Comparison of ENCODE assay signal across 16 cellular contexts in the genomic region with DNA sequence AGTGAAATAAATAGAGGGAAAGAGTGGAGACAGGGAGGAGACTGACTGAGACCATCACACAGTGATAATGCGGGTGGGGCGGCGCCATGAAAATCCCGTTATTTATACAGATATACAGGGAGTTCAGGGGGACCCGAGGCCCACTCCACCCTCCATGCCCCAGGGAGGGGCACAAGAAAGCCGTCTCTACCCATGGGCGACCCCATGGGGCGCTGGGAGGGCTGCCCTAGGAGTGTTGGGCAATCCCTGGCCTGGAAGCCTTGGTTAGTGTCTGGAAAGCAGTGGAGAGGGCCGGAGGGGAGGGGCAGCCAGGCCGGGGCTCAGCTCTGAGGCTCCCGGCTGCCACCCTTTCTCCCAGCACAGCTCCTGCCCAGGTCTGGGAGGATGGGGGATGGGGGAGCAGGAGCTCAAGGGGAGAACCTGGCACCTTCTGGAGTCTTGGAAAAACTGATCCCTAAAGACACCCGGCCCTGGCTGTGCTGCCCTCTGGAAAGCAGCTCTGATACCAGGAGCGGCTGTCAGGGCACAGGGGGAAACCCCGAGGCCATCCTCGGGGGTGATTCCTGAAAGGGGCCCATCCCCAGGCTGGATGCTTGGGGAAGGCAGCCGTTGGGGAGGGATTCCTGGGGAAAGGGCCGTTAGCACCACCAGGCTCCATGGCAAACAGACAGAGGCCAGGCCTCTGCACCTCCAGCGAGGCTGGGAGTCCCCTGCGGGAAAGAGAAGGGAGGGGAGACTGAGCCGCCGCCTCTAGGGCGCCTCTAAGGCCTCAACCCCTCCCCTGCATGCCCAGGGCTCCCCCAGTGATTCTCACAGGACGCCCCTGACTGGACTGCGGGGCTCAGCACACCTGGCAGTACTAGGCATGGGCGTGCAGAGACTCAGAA. TPM values are rescaled to one million over a fixed set of nuclear protein-coding genes. Genes with fewer than 3 reads are reported as not detected.
A peak's percentile ranks its signal among the peaks of the same experiment; 100 is the strongest.
DNase-seq lines count a peak whose midpoint lies in the region; ATAC-seq and TF ChIP-seq lines count a peak whose summit lies in the region.
"Had no signal": no experiment of that assay in that cellular context is flagged by ENCODE, and none has a peak within 500 bp of the region (broad histone marks: within the 10 kb centered on the region; RNA-seq: fewer than 3 reads in every experiment).

No MANE protein-coding gene starts in this region.

- H3K4me1 ChIP-seq in OCI-LY3 (ENCODE audit: low read length) (peaks cover 39% of the 10 kb centered on the region), GM23338 (ENCODE audit: insufficient read depth) (peaks cover 14% of the 10 kb centered on the region)

- no peaks in the 10 kb centered on the region for H3K27me3 ChIP-seq in OCI-LY3 (ENCODE audit: low read depth, low read length)
- H3K27me3 ChIP-seq in GM23338 (ENCODE audit: insufficient read depth): no peaks in the 10 kb centered on the region
- H3K27me3 ChIP-seq: thyroid gland had no signal

- H3K9me2 ChIP-seq in GM23338 (ENCODE audit: insufficient read depth): no peaks in the 10 kb centered on the region

- H3K4me2 ChIP-seq in OCI-LY3 (ENCODE audit: low read length) (peak overlapping the region; percentile 77; the same call in 1 of the 2 replicates), GM23338 (no peak overlapping the region)
- H3K4me2 ChIP-seq: A549 had no signal

- H3K9ac ChIP-seq in OCI-LY3 (ENCODE audit: low read length): no peak overlapping the region

- H3K36me3 ChIP-seq in OCI-LY3 (replicated peaks; ENCODE audit: low read depth, low read length): peaks cover 38% of the 10 kb centered on the region
- H3K36me3 ChIP-seq in GM23338 (ENCODE audit: insufficient read depth): peaks cover 4% of the 10 kb centered on the region; the same call in 1 of the 2 replicates

- H2AFZ ChIP-seq in OCI-LY3 (ENCODE audit: low read depth, low read length) (no peak overlapping the region), GM23338 (no peak overlapping the region)

- peaks cover 34% of the 10 kb centered on the region for H3K4me1 Mint-ChIP-seq in activated T-cell treated with anti-CD3 and anti-CD28 coated beads, Interleukin-2, amount 50 U/mL, for 24 hours (ENCODE audit: low read depth)
- peaks cover 41% of the 10 kb centered on the region for H3K4me1 Mint-ChIP-seq in activated T-cell treated with anti-CD3 and anti-CD28 coated beads, Interleukin-2, amount 50 U/mL, for 4 hours (ENCODE audit: low read depth)
- H3K4me1 Mint-ChIP-seq in endothelial cell (ENCODE audit: unreplicated experiment) (peaks cover 23% of the 10 kb centered on the region), GM23338 (peaks cover 24% of the 10 kb centered on the region)
- peaks cover 75% of the 10 kb centered on the region for H3K4me1 Mint-ChIP-seq in stimulated activated memory B cell treated with anti-CD40 and anti-IgM and Interleukin-4, amounts not matched to agents 10 μg/mL and 1 μg/mL and 100 μg/mL, for 72 hours

- H3K4me3 ChIP-seq in OCI-LY3 (ENCODE audit: low read length): no peak overlapping the region
- no peak overlapping the region for H3K4me3 ChIP-seq in GM23338
- H3K4me3 ChIP-seq: A549, skin epidermis, thyroid gland had no signal

- no peak for ATAC-seq in activated T-cell treated with anti-CD3 and anti-CD28 coated beads, Interleukin-2, amount 50 U/mL, for 4 hours
- no peak for ATAC-seq in stimulated activated memory B cell treated with anti-CD40 and anti-IgM and Interleukin-4, amounts not matched to agents 10 μg/mL and 1 μg/mL and 100 μg/mL, for 72 hours
- ATAC-seq in GM18907 (IDR thresholded peaks at IDR 0.05; ENCODE audit: unreplicated experiment) (no peak), GM23338 (no peak)
- ATAC-seq: A549, SK-N-SH treated with all-trans-retinoic acid at 6 μM for 48 hours had no signal

- no peaks in the 10 kb centered on the region for H3K9me3 ChIP-seq in OCI-LY3 (ENCODE audit: insufficient read depth, low read length)
- H3K9me3 ChIP-seq: A549, thyroid gland had no signal

- H4K20me1 ChIP-seq in OCI-LY3 (ENCODE audit: insufficient read depth, low read length) (peaks cover 5% of the 10 kb centered on the region; the same call in 1 of the 2 replicates), GM23338 (replicated peaks; ENCODE audit: insufficient read depth) (no peaks in the 10 kb centered on the region; the same call in 1 of the 2 replicates)

- H3K27ac Mint-ChIP-seq in activated T-cell treated with anti-CD3 and anti-CD28 coated beads, Interleukin-2, amount 50 U/mL, for 24 hours: peak overlapping the region; percentile 11
- H3K27ac Mint-ChIP-seq in endothelial cell (ENCODE audit: unreplicated experiment) (peak overlapping the region; percentile 85), GM23338 (no peak overlapping the region)
- peak overlapping the region; percentile 82 for H3K27ac Mint-ChIP-seq in stimulated activated memory B cell treated with anti-CD40 and anti-IgM and Interleukin-4, amounts not matched to agents 10 μg/mL and 1 μg/mL and 100 μg/mL, for 72 hours

- no peaks in the 10 kb centered on the region for H3K27me3 Mint-ChIP-seq in activated T-cell treated with anti-CD3 and anti-CD28 coated beads, Interleukin-2, amount 50 U/mL, for 24 hours
- H3K27me3 Mint-ChIP-seq in activated T-cell treated with anti-CD3 and anti-CD28 coated beads, Interleukin-2, amount 50 U/mL, for 4 hours (ENCODE audit: low read depth): no peaks in the 10 kb centered on the region
- H3K27me3 Mint-ChIP-seq in endothelial cell (ENCODE audit: unreplicated experiment) (peaks cover 24% of the 10 kb centered on the region), GM23338 (ENCODE audit: insufficient read depth, low read depth, poor library complexity) (peaks cover 21% of the 10 kb centered on the region)
- H3K27me3 Mint-ChIP-seq in stimulated activated memory B cell treated with anti-CD40 and anti-IgM and Interleukin-4, amounts not matched to agents 10 μg/mL and 1 μg/mL and 100 μg/mL, for 72 hours: no peaks in the 10 kb centered on the region

- no peak for DNase-seq in activated T-cell treated with anti-CD3 and anti-CD28 coated beads, Interleukin-2, amount 50 U/mL, for 24 hours
- no peak for DNase-seq in activated T-cell treated with anti-CD3 and anti-CD28 coated beads, Interleukin-2, amount 50 U/mL, for 4 hours
- no peak for DNase-seq in endothelial cell (ENCODE audit: low spot score)
- no peak for DNase-seq in GM23338 (ENCODE audit: low spot score)
- no peak for DNase-seq in DMS153 (lab: John Stamatoyannopoulos, UW)
- DNase-seq: activated T-cell treated with anti-CD3 and anti-CD28 coated beads, Interleukin-2, amount 50 U/mL, for 48 hours; DMS 273 treated with DMSO at 0.1 percent for 48 hours; foreskin melanocyte; NCI-H1694; thyroid gland had no signal

- TF ChIP-seq CTCF in OCI-LY3 (IDR thresholded peaks at IDR 0.05; ENCODE audit: low read depth, low read length) (no peak), endothelial cell (IDR thresholded peaks at IDR 0.05; ENCODE audit: unreplicated experiment) (no peak), GM23338 (conservative IDR thresholded peaks at IDR 0.05; ENCODE audit: low read depth in 2 of 2) (no peak)

- peaks cover 86% of the 10 kb centered on the region for H3K36me3 Mint-ChIP-seq in activated T-cell treated with anti-CD3 and anti-CD28 coated beads, Interleukin-2, amount 50 U/mL, for 24 hours (ENCODE audit: low read depth)
- H3K36me3 Mint-ChIP-seq in activated T-cell treated with anti-CD3 and anti-CD28 coated beads, Interleukin-2, amount 50 U/mL, for 4 hours (ENCODE audit: insufficient read depth): peaks cover 20% of the 10 kb centered on the region
- H3K36me3 Mint-ChIP-seq in endothelial cell (ENCODE audit: low read depth, unreplicated experiment) (peaks cover 16% of the 10 kb centered on the region), GM23338 (ENCODE audit: low read depth) (peaks cover 39% of the 10 kb centered on the region)
- peaks cover 41% of the 10 kb centered on the region for H3K36me3 Mint-ChIP-seq in stimulated activated memory B cell treated with anti-CD40 and anti-IgM and Interleukin-4, amounts not matched to agents 10 μg/mL and 1 μg/mL and 100 μg/mL, for 72 hours

- H3K27ac ChIP-seq in OCI-LY3 (ENCODE audit: low read length): peak overlapping the region; percentile 74
- H3K27ac ChIP-seq in GM23338 (ENCODE audit: low read depth): no peak overlapping the region
- H3K27ac ChIP-seq: A549, thyroid gland had no signal

- H3K9me3 Mint-ChIP-seq in activated T-cell treated with anti-CD3 and anti-CD28 coated beads, Interleukin-2, amount 50 U/mL, for 24 hours: no peaks in the 10 kb centered on the region
- H3K9me3 Mint-ChIP-seq in activated T-cell treated with anti-CD3 and anti-CD28 coated beads, Interleukin-2, amount 50 U/mL, for 4 hours: no peaks in the 10 kb centered on the region
- no peaks in the 10 kb centered on the region for H3K9me3 Mint-ChIP-seq in endothelial cell (ENCODE audit: unreplicated experiment)
- no peaks in the 10 kb centered on the region for H3K9me3 Mint-ChIP-seq in stimulated activated memory B cell treated with anti-CD40 and anti-IgM and Interleukin-4, amounts not matched to agents 10 μg/mL and 1 μg/mL and 100 μg/mL, for 72 hours
- no peaks in the 10 kb centered on the region for H3K9me3 Mint-ChIP-seq in GM23338

- H3K79me2 ChIP-seq in OCI-LY3 (ENCODE audit: low read length): peaks cover 19% of the 10 kb centered on the region
- H3K79me2 ChIP-seq in GM23338 (replicated peaks; ENCODE audit: insufficient read depth): peaks cover 12% of the 10 kb centered on the region

- H3F3A ChIP-seq in GM23338 (replicated peaks; ENCODE audit: low read depth): peaks cover 14% of the 10 kb centered on the region; the same call in 1 of the 2 replicates

- H3K4me3 Mint-ChIP-seq in activated T-cell treated with anti-CD3 and anti-CD28 coated beads, Interleukin-2, amount 50 U/mL, for 24 hours: no peak overlapping the region
- no peak overlapping the region for H3K4me3 Mint-ChIP-seq in activated T-cell treated with anti-CD3 and anti-CD28 coated beads, Interleukin-2, amount 50 U/mL, for 4 hours
- H3K4me3 Mint-ChIP-seq in endothelial cell (ENCODE audit: unreplicated experiment) (peak overlapping the region; percentile 76), GM23338 (no peak overlapping the region; the same call in 2 of the 3 replicates)
- H3K4me3 Mint-ChIP-seq in stimulated activated memory B cell treated with anti-CD40 and anti-IgM and Interleukin-4, amounts not matched to agents 10 μg/mL and 1 μg/mL and 100 μg/mL, for 72 hours: peak overlapping the region; percentile 61

RNA-seq across cellular contexts. Expression of gene PRKD2, which starts 3.0 kb away (rescaled TPM):
- total RNA-seq in activated T-cell treated with anti-CD3 and anti-CD28 coated beads, Interleukin-2, amount 50 U/mL, for 4 hours: 10 to 100 TPM; 45.3 to 59.8 (median 58.1) TPM
- 132 TPM for total RNA-seq in endothelial cell (ENCODE audit: unreplicated experiment)
- 66.6 and 68.0 TPM in 2 replicates for total RNA-seq in GM23338 (2014; rRNA removed; shearing (Covaris generic))
- polyA plus RNA-seq in GM23338 (2016; fragmentation: Nextera tagmentation; extraction: Ambion mirVana): 53.8 and 53.9 TPM in 2 replicates

RNA-seq across cellular contexts. Expression of gene FKRP, which starts 26.0 kb away (rescaled TPM):
- 10 to 100 TPM; 26.0 to 31.2 (median 28.9) TPM for total RNA-seq in activated T-cell treated with anti-CD3 and anti-CD28 coated beads, Interleukin-2, amount 50 U/mL, for 4 hours
- 22.7 TPM for total RNA-seq in endothelial cell (ENCODE audit: unreplicated experiment)
- total RNA-seq in GM23338 (2014; rRNA removed; shearing (Covaris generic)): 25.5 and 31.9 TPM in 2 replicates
- 8.9 and 11.5 TPM in 2 replicates for polyA plus RNA-seq in GM23338 (2016; fragmentation: Nextera tagmentation; extraction: Ambion mirVana)

RNA-seq across cellular contexts. Expression of gene STRN4, which starts 26.4 kb away (rescaled TPM):
- 10 to 100 TPM; 91.3 to 98.0 (median 96.7) TPM for total RNA-seq in activated T-cell treated with anti-CD3 and anti-CD28 coated beads, Interleukin-2, amount 50 U/mL, for 4 hours
- 111 TPM for total RNA-seq in endothelial cell (ENCODE audit: unreplicated experiment)
- 131 and 140 TPM in 2 replicates for total RNA-seq in GM23338 (2014; rRNA removed; shearing (Covaris generic))
- 58.0 and 62.1 TPM in 2 replicates for polyA plus RNA-seq in GM23338 (2016; fragmentation: Nextera tagmentation; extraction: Ambion mirVana)

RNA-seq across cellular contexts. Expression of gene DACT3, which starts 58.9 kb away (rescaled TPM):
- under 1 TPM; 0.50 to 0.71 (median 0.63) TPM for total RNA-seq in activated T-cell treated with anti-CD3 and anti-CD28 coated beads, Interleukin-2, amount 50 U/mL, for 4 hours
- 1.1 TPM for total RNA-seq in endothelial cell (ENCODE audit: unreplicated experiment)
- total RNA-seq in GM23338 (2014; rRNA removed; shearing (Covaris generic)): 1.2 and 2.6 TPM in 2 replicates
- 0.75 and 0.78 TPM in 2 replicates for polyA plus RNA-seq in GM23338 (2016; fragmentation: Nextera tagmentation; extraction: Ambion mirVana)

Comparison
In these comparisons a context has a peak if more than half of its experiments do, and no peak if none do; other contexts are left out.
1. H3K4me3 Mint-ChIP-seq: peak in endothelial cell (single experiment) and stimulated activated memory B cell treated with anti-CD40 and anti-IgM and Interleukin-4, amounts not matched to agents 10 μg/mL and 1 μg/mL and 100 μg/mL, for 72 hours (single experiment); none in activated T-cell treated with anti-CD3 and anti-CD28 coated beads, Interleukin-2, amount 50 U/mL, for 24 hours (single experiment), activated T-cell treated with anti-CD3 and anti-CD28 coated beads, Interleukin-2, amount 50 U/mL, for 4 hours (single experiment) and GM23338 (single experiment).